Comparison of ENCODE assay signal across 13 cellular contexts in genomic region chr5:142492781-142493281, GRCh38.
DNase-seq lines count a peak whose midpoint lies in the region; TF ChIP-seq lines count a peak whose summit lies in the region.
"Had no signal": no experiment of that assay in that cellular context is flagged by ENCODE, and none has a peak within 500 bp of the region (broad histone marks: within the 10 kb centered on the region; RNA-seq: fewer than 3 reads in every experiment).

No MANE protein-coding gene starts in this region.

- H3K4me3 Mint-ChIP-seq in activated naive CD4-positive, alpha-beta T cell treated with anti-CD3 and anti-CD28 coated beads, Interleukin-2, amount 10 ng/mL, durations not matched to agents 7 days and 5 days: no peak overlapping the region
- H3K4me3 Mint-ChIP-seq: GM23338 had no signal

- no peaks in the 10 kb centered on the region for H3K79me2 ChIP-seq in hepatocyte

- H4K20me1 ChIP-seq in hepatocyte (ENCODE audit: insufficient read depth, poor library complexity, severe bottlenecking): no peaks in the 10 kb centered on the region

- H3K4me3 ChIP-seq in cardiac fibroblast (replicated peaks in 1 of 2; ENCODE audit: low read depth in 2 of 2, low read length in 2 of 2) (no peak overlapping the region), hepatocyte (no peak overlapping the region), sigmoid colon (no peak overlapping the region)
- H3K4me3 ChIP-seq: GM23338 had no signal

- H3K36me3 Mint-ChIP-seq in activated naive CD4-positive, alpha-beta T cell treated with anti-CD3 and anti-CD28 coated beads, Interleukin-2, amount 10 ng/mL, durations not matched to agents 7 days and 5 days: no peaks in the 10 kb centered on the region
- H3K36me3 Mint-ChIP-seq: naive B cell had no signal

- no peaks in the 10 kb centered on the region for H3K27me3 ChIP-seq in hepatocyte
- H3K27me3 ChIP-seq in sigmoid colon: no peaks in the 10 kb centered on the region

- no peaks in the 10 kb centered on the region for H3K9me3 Mint-ChIP-seq in activated naive CD4-positive, alpha-beta T cell treated with anti-CD3 and anti-CD28 coated beads, Interleukin-2, amount 10 ng/mL, durations not matched to agents 7 days and 5 days

- WGBS in hepatocyte (ENCODE audit: low lambda C conversion rate, missing lambda C conversion rate): 46% methylated on average over 6 of the region's 6 CpGs
- WGBS in sigmoid colon, 2 donors: 47 to 68% methylated on average over 6 of the region's 6 CpGs

- no peaks in the 10 kb centered on the region for H3K4me1 Mint-ChIP-seq in activated naive CD4-positive, alpha-beta T cell treated with anti-CD3 and anti-CD28 coated beads, Interleukin-2, amount 10 ng/mL, durations not matched to agents 7 days and 5 days
- H3K4me1 Mint-ChIP-seq: naive B cell had no signal

- no peak for TF ChIP-seq POLR2A in sigmoid colon (IDR thresholded peaks at IDR 0.05)

- DNase-seq in EH (ENCODE audit: low read depth): peak; percentile 46
- DNase-seq in cardiac fibroblast (ENCODE audit: low read depth in 2 of 2): peak; percentile 59 to 91
- DNase-seq in hepatocyte (ENCODE audit: low spot score): no peak
- DNase-seq in sigmoid colon: no peak
- DNase-seq in activated T-cell treated with anti-CD3 and anti-CD28 coated beads, Interleukin-2, amount 50 U/mL, for 1 hour: no peak
- no peak for DNase-seq in activated effector memory CD4-positive, alpha-beta T cell treated with anti-CD3 and anti-CD28 coated beads, Interleukin-2, amount 50 U/mL, for 16 hours
- DNase-seq in activated naive CD4-positive, alpha-beta T cell treated with anti-CD3 and anti-CD28 coated beads, Interleukin-2, amount 10 ng/mL, durations not matched to agents 7 days and 5 days: no peak
- no peak for DNase-seq in mucosa of gallbladder (ENCODE audit: low spot score)
- DNase-seq: DND-41; naive B cell; stimulated activated CD4-positive, alpha-beta T cell treated with anti-CD3 and anti-CD28 coated beads, Interleukin-12 subunit alpha, Interleukin-12 subunit beta, amount 100 ng/mL, for 4 hours; T-helper 2 cell had no signal

- H3K27ac ChIP-seq in hepatocyte (peak overlapping the region; percentile 9), sigmoid colon (peak overlapping the region in 3 of 4 donors; percentile 22 to 53 (median 45))

- intact Hi-C loops in sigmoid colon (cut with DNase I): no loop called here

- H2AFZ ChIP-seq in hepatocyte: no peak overlapping the region
- H2AFZ ChIP-seq: GM23338 had no signal

- H3K27me3 Mint-ChIP-seq in activated naive CD4-positive, alpha-beta T cell treated with anti-CD3 and anti-CD28 coated beads, Interleukin-2, amount 10 ng/mL, durations not matched to agents 7 days and 5 days: peaks cover 6% of the 10 kb centered on the region

- H3K36me3 ChIP-seq in hepatocyte (replicated peaks; ENCODE audit: insufficient read depth, low read depth) (no peaks in the 10 kb centered on the region), sigmoid colon (no peaks in the 10 kb centered on the region)

- H3K27ac Mint-ChIP-seq in activated naive CD4-positive, alpha-beta T cell treated with anti-CD3 and anti-CD28 coated beads, Interleukin-2, amount 10 ng/mL, durations not matched to agents 7 days and 5 days: no peak overlapping the region
- H3K27ac Mint-ChIP-seq: GM23338, naive B cell had no signal

- TF ChIP-seq EP300 in sigmoid colon (IDR thresholded peaks at IDR 0.05): no peak

- TF ChIP-seq CTCF in cardiac fibroblast (IDR thresholded peaks at IDR 0.05; ENCODE audit: low read depth, low read length): no peak
- TF ChIP-seq CTCF in hepatocyte (IDR thresholded peaks at IDR 0.05; ENCODE audit: poor library complexity): no peak
- TF ChIP-seq CTCF in sigmoid colon (IDR thresholded peaks at IDR 0.05): no peak

- H3K9me2 ChIP-seq in hepatocyte (replicated peaks; ENCODE audit: insufficient read depth): no peaks in the 10 kb centered on the region

- CTCF ChIA-PET in activated naive CD4-positive, alpha-beta T cell treated with anti-CD3 and anti-CD28 coated beads, Interleukin-2, amount 10 ng/mL, durations not matched to agents 7 days and 5 days (lab: Charles Lee): no interaction called here

- H3K4me2 ChIP-seq in hepatocyte: peak overlapping the region; percentile 33
- H3K4me2 ChIP-seq: GM23338 had no signal

- no peaks in the 10 kb centered on the region for H3K4me1 ChIP-seq in hepatocyte (ENCODE audit: insufficient read depth)
- H3K4me1 ChIP-seq in sigmoid colon: peaks cover 0 to 22% (median 8%) of the 10 kb centered on the region in 4 donors

- H3K9me3 ChIP-seq in hepatocyte (ENCODE audit: low read depth): no peaks in the 10 kb centered on the region
- no peaks in the 10 kb centered on the region for H3K9me3 ChIP-seq in sigmoid colon

Comparison
In these comparisons a context has a peak if more than half of its experiments do, and no peak if none do; other contexts are left out.
1. DNase-seq: peak in EH (single experiment) and cardiac fibroblast (2 of 2); none in hepatocyte (single experiment), sigmoid colon (single experiment), activated T-cell treated with anti-CD3 and anti-CD28 coated beads, Interleukin-2, amount 50 U/mL, for 1 hour (single experiment), activated effector memory CD4-positive, alpha-beta T cell treated with anti-CD3 and anti-CD28 coated beads, Interleukin-2, amount 50 U/mL, for 16 hours (single experiment), activated naive CD4-positive, alpha-beta T cell treated with anti-CD3 and anti-CD28 coated beads, Interleukin-2, amount 10 ng/mL, durations not matched to agents 7 days and 5 days (single experiment) and mucosa of gallbladder (single experiment).